Comparison of ENCODE assay signal across 1 cellular context in genomic region chr11:46639197-46639839, GRCh38.
A peak's percentile ranks its signal among the peaks of the same experiment; 100 is the strongest.
TF ChIP-seq lines count a peak whose summit lies in the region.

No MANE protein-coding gene starts in this region.

TF ChIP-seq in HepG2, 621 proteins besides CTCF, POLR2A, EP300 and RAD21:
- TF ChIP-seq ZNF280D (CRISPR knock-in tag; IDR thresholded peaks at IDR 0.05) (no peak), E2F1 (CRISPR knock-in tag; IDR thresholded peaks at IDR 0.05) (no peak), ZFP37 (CRISPR knock-in tag; IDR thresholded peaks at IDR 0.05; ENCODE audit: borderline replicate concordance) (no peak), ZNF441 (CRISPR knock-in tag; IDR thresholded peaks at IDR 0.05; ENCODE audit: borderline replicate concordance) (peak; percentile 96), ZNF251 (CRISPR knock-in tag; IDR thresholded peaks at IDR 0.05) (no peak), ZNF577 (CRISPR knock-in tag; IDR thresholded peaks at IDR 0.05; ENCODE audit: borderline replicate concordance, low read depth) (no peak), ZNF792 (CRISPR knock-in tag; IDR thresholded peaks at IDR 0.05) (peak; percentile 97)
TF ChIP-seq in HepG2: peak in this region for 2.
